In the genomic region with DNA sequence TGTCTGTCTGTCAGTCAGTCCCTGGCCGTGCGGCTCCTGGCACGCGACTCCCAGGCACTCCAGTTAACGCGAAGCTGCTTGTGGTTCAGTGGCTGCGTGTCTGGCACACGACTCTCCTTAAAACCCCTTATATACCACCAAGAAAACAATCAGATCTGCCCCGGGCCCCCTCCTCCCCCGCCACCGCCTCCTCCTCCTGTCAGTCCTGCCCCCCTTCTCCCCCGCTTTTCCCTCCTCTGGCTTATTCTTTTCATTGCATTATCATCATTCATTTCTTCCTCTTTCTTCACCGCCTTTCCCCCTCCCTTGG, we compare ENCODE assay signal across 10 cellular contexts. TPM values are rescaled to one million over a fixed set of nuclear protein-coding genes. Genes with fewer than 3 reads are reported as not detected.
DNase-seq lines count a peak whose midpoint lies in the region; ATAC-seq, FAIRE-seq and TF ChIP-seq lines count a peak whose summit lies in the region.
"Had no signal": no experiment of that assay in that cellular context is flagged by ENCODE, and none has a peak within 500 bp of the region (broad histone marks: within the 10 kb centered on the region; RNA-seq: fewer than 3 reads in every experiment).

A gene (minus strand): TSS at position 105 of the 310 bp plus-strand sequence. CDS start 705 bp downstream, outside the sequence.

- H3K9ac ChIP-seq in endothelial cell of umbilical vein (replicated peaks; ENCODE audit: extremely low read depth, insufficient read depth, low read length), result no peak within 1 kb of the TSS
- H3K9ac ChIP-seq in neuronal stem cell (ENCODE audit: low read depth, low read length, poor library complexity), result peak within 1 kb of the TSS; percentile 78

- peaks cover 51% of the 10 kb centered on the region for H3K4me1 ChIP-seq in CD4-positive, alpha-beta memory T cell (ENCODE audit: insufficient read depth, low read length)
- peaks cover 5% of the 10 kb centered on the region for H3K4me1 ChIP-seq in endothelial cell of umbilical vein (ENCODE audit: control insufficient read depth, extremely low read depth, insufficient read depth, low read length)
- H3K4me1 ChIP-seq in neuronal stem cell (ENCODE audit: control insufficient read depth in 2 of 2, insufficient read depth in 1 of 2, low read depth in 1 of 2, low read length in 2 of 2), result peaks cover 31 to 38% of the 10 kb centered on the region in 2 donors

- peak within 1 kb of the TSS; percentile 88 for H3K18ac ChIP-seq in neuronal stem cell (ENCODE audit: low read length)

- no peak within 1 kb of the TSS for H4K8ac ChIP-seq in neuronal stem cell (ENCODE audit: low read depth, low read length)

- CTCF ChIA-PET in CD4-positive, alpha-beta memory T cell (lab: Charles Lee; ENCODE audit: partially characterized antibody), result no interaction called here
- CTCF ChIA-PET in endothelial cell of umbilical vein (lab: Charles Lee), result interaction anchor here (1.0 to 1.2 kb wide), 3 partner anchors 8 to 416 kb away, joined by 3 to 4 read pairs (median 3); no protein-coding TSS in a partner anchor

- no peak within 1 kb of the TSS for H3K27ac ChIP-seq in CD4-positive, alpha-beta memory T cell (ENCODE audit: low read depth, low read length)
- no peak within 1 kb of the TSS for H3K27ac ChIP-seq in endothelial cell of umbilical vein (ENCODE audit: insufficient read depth, low read depth, low read length)
- no peak within 1 kb of the TSS for H3K27ac ChIP-seq in neuronal stem cell (replicated peaks; ENCODE audit: low read length)

- no peak within 1 kb of the TSS for H2BK120ac ChIP-seq in neuronal stem cell (ENCODE audit: low read depth, low read length)

- TF ChIP-seq POLR2A in endothelial cell of umbilical vein (IDR thresholded peaks at IDR 0.05; ENCODE audit: low read depth, low read length), result no peak

- peak; percentile 55 for FAIRE-seq in endothelial cell of umbilical vein (lab: Jason Lieb, UNC)

- intact Hi-C loops in CD4-positive, alpha-beta memory T cell (cut with micrococcal nuclease), result loop anchor here (2.0 kb wide), 1 partner anchor 283 kb away; no protein-coding TSS in a partner anchor
- intact Hi-C loops in endothelial cell of umbilical vein (cut with micrococcal nuclease), result loop anchor here (5.0 kb wide), 1 partner anchor 1894 kb away; a partner anchor contains a TSS

- no TSS peak for BruUV-seq in endothelial cell of umbilical vein (replicated peaks; lab: Mats Ljungman, UMichigan)

- POLR2A ChIA-PET in CD4-positive, alpha-beta memory T cell (lab: Charles Lee; ENCODE audit: partially characterized antibody), result interaction anchor here (1.5 kb wide), 1 partner anchor 230 kb away, joined by 9 read pairs; a partner anchor contains a TSS
- POLR2A ChIA-PET in endothelial cell of umbilical vein (lab: Charles Lee), result no interaction called here

- peak within 1 kb of the TSS; percentile 29 for H2BK5ac ChIP-seq in neuronal stem cell (ENCODE audit: low read length)

- H2AFZ ChIP-seq in endothelial cell of umbilical vein (ENCODE audit: low read depth, low read length) (peak within 1 kb of the TSS; percentile 54), neuronal stem cell (ENCODE audit: low read length) (peak within 1 kb of the TSS; percentile 91)

- H4K91ac ChIP-seq in neuronal stem cell (ENCODE audit: low read depth, low read length, poor library complexity), result no peak within 1 kb of the TSS

- WGBS in neuronal stem cell (ENCODE audit: extremely low coverage in 2 of 2, insufficient read length in 2 of 2, insufficient replicate concordance in 1 of 2), 2 donors, result no CpG with 5 or more reads among the region's 13 CpGs

- H2BK12ac ChIP-seq in neuronal stem cell (ENCODE audit: low read length), result no peak within 1 kb of the TSS

- H3K36me3 ChIP-seq in CD4-positive, alpha-beta memory T cell (ENCODE audit: insufficient read depth, low read length), result no peaks in the 10 kb centered on the region
- H3K36me3 ChIP-seq in endothelial cell of umbilical vein (ENCODE audit: control insufficient read depth in 2 of 2, extremely low read depth in 1 of 2, insufficient read depth in 2 of 2, low read length in 2 of 2) (no peaks in the 10 kb centered on the region), neuronal stem cell (replicated peaks in 1 of 2; ENCODE audit: control insufficient read depth in 2 of 2, insufficient read depth in 2 of 2, low read length in 2 of 2) (no peaks in the 10 kb centered on the region)

- peak in 1 of 5 donors; percentile 50 for DNase-seq in CD4-positive, alpha-beta memory T cell
- DNase-seq in NCI-H69 (lab: John Stamatoyannopoulos, UW) (peak; percentile 89), endothelial cell of umbilical vein (ENCODE audit: low read depth, low spot score) (no peak), neuronal stem cell (ENCODE audit: low spot score) (no peak), dedifferentiated amniotic fluid mesenchymal stem cell (ENCODE audit: extremely low spot score) (no peak)
- no peak for DNase-seq in activated effector memory CD4-positive, alpha-beta T cell treated with Interleukin-2 at 50 U/mL for 16 hours

- peaks cover 77 to 79% of the 10 kb centered on the region in 2 donors for H3K27me3 Mint-ChIP-seq in CD4-positive, alpha-beta memory T cell

- dilution Hi-C loops in endothelial cell of umbilical vein (cut with MboI; ENCODE audit: extremely low pct_ligation_motif_present, low sequenced_read_pairs), result no loop called here

- H3K4me3 Mint-ChIP-seq in CD4-positive, alpha-beta memory T cell, result peak within 1 kb of the TSS; percentile 87 to 98 (median 92)

- peak within 1 kb of the TSS; percentile 87 for H3K23ac ChIP-seq in neuronal stem cell (ENCODE audit: low read depth, low read length, poor library complexity)

- H3K9me3 ChIP-seq in CD4-positive, alpha-beta memory T cell (ENCODE audit: control insufficient read depth in 1 of 2, low read length in 2 of 2), result no peaks in the 10 kb centered on the region
- H3K9me3 ChIP-seq in endothelial cell of umbilical vein (replicated peaks; ENCODE audit: control insufficient read depth, insufficient read depth, low read length), result no peaks in the 10 kb centered on the region
- H3K9me3 ChIP-seq in neuronal stem cell (replicated peaks in 1 of 2; ENCODE audit: control insufficient read depth in 2 of 2, insufficient read depth in 1 of 2, low read depth in 1 of 2, low read length in 2 of 2), result peaks cover 0 to 9% of the 10 kb centered on the region in 2 donors

- peaks cover 2 to 3% of the 10 kb centered on the region in 2 donors for H3K36me3 Mint-ChIP-seq in CD4-positive, alpha-beta memory T cell

- peak within 1 kb of the TSS in 6 of 7 donors; percentile 6 to 87 (median 72) for H3K27ac Mint-ChIP-seq in CD4-positive, alpha-beta memory T cell

- H2BK15ac ChIP-seq in neuronal stem cell (ENCODE audit: low read length), result peak within 1 kb of the TSS; percentile 38

- no peaks in the 10 kb centered on the region for H3K79me2 ChIP-seq in endothelial cell of umbilical vein (ENCODE audit: control insufficient read depth, insufficient read depth, low read length)

- H2AK5ac ChIP-seq in neuronal stem cell (ENCODE audit: low read depth, low read length), result peak within 1 kb of the TSS; percentile 42

- peak within 1 kb of the TSS; percentile 53 for H3K4me2 ChIP-seq in endothelial cell of umbilical vein (ENCODE audit: insufficient read depth, low read length)
- H3K4me2 ChIP-seq in neuronal stem cell (ENCODE audit: insufficient read depth, low read length, poor library complexity, severe bottlenecking), result peak within 1 kb of the TSS; percentile 100

- ATAC-seq in GM21619 (IDR thresholded peaks at IDR 0.05; ENCODE audit: unreplicated experiment) (no peak), HG03571 (IDR thresholded peaks at IDR 0.05; ENCODE audit: unreplicated experiment) (no peak)

- TF ChIP-seq CTCF in endothelial cell of umbilical vein (IDR thresholded peaks at IDR 0.05; ENCODE audit: extremely low read depth in 1 of 2, insufficient read depth in 1 of 2, low read depth in 1 of 2, low read length in 2 of 2), result no peak

- H3K79me1 ChIP-seq in neuronal stem cell (ENCODE audit: low read depth, low read length), result no peaks in the 10 kb centered on the region

- H4K20me1 ChIP-seq in endothelial cell of umbilical vein (replicated peaks; ENCODE audit: control insufficient read depth, extremely low read depth, insufficient read depth, low read length), result peaks cover 3% of the 10 kb centered on the region

- peaks cover 33 to 81% (median 49%) of the 10 kb centered on the region in 4 donors for H3K4me1 Mint-ChIP-seq in CD4-positive, alpha-beta memory T cell

- no peak within 1 kb of the TSS for H3K4ac ChIP-seq in neuronal stem cell (ENCODE audit: low read length)

- H3K27me3 ChIP-seq in CD4-positive, alpha-beta memory T cell (ENCODE audit: insufficient read depth, low read length), result peaks cover 78% of the 10 kb centered on the region
- H3K27me3 ChIP-seq in endothelial cell of umbilical vein (ENCODE audit: control insufficient read depth in 2 of 2, insufficient read depth in 2 of 2, low read length in 2 of 2) (peaks cover 80 to 97% of the 10 kb centered on the region in 2 experiments), neuronal stem cell (ENCODE audit: control insufficient read depth in 3 of 3, insufficient read depth in 3 of 3, low read depth in 1 of 3, low read length in 3 of 3) (peaks cover 24 to 93% (median 78%) of the 10 kb centered on the region in 3 experiments)

- peaks cover 0 to 37% (median 19%) of the 10 kb centered on the region in 8 donors for H3K9me3 Mint-ChIP-seq in CD4-positive, alpha-beta memory T cell

- H3K14ac ChIP-seq in neuronal stem cell (ENCODE audit: low read length), result no peak within 1 kb of the TSS

- H3K9me1 ChIP-seq in endothelial cell of umbilical vein (replicated peaks; ENCODE audit: control insufficient read depth, extremely low read depth, insufficient read depth, low read length), result no peaks in the 10 kb centered on the region

- H3K4me3 ChIP-seq in CD4-positive, alpha-beta memory T cell (ENCODE audit: low read length in 2 of 2), result peak within 1 kb of the TSS in 1 of 2 donors; percentile 37
- H3K4me3 ChIP-seq in endothelial cell of umbilical vein (replicated peaks in 1 of 3; ENCODE audit: insufficient read depth in 1 of 3, low read depth in 1 of 3, low read length in 3 of 3) (peak within 1 kb of the TSS in 2 of 3 experiments; percentile 29 to 33), neuronal stem cell (ENCODE audit: low read length in 2 of 2) (peak within 1 kb of the TSS; percentile 51 to 78)

TF ChIP-seq in endothelial cell of umbilical vein, 7 proteins besides CTCF, POLR2A, EP300 and RAD21 (continues in another document):
- TF ChIP-seq JUN (IDR thresholded peaks at IDR 0.05; ENCODE audit: borderline replicate concordance, insufficient read depth, insufficient read length, low read depth), result no peak
- TF ChIP-seq EZH2 (IDR thresholded peaks at IDR 0.05; ENCODE audit: borderline replicate concordance, low read depth, low read length, severe bottlenecking), result no peak
- TF ChIP-seq POLR2AphosphoS5 (IDR thresholded peaks at IDR 0.05; ENCODE audit: insufficient read depth, low read depth, low read length), result no peak

RNA-seq across cellular contexts. Expression of the gene that starts here (rescaled TPM):
- total RNA-seq in CD4-positive, alpha-beta memory T cell, result not detected
- not detected for polyA plus RNA-seq in CD4-positive, alpha-beta memory T cell
- total RNA-seq in endothelial cell of umbilical vein, result not detected in 2 replicates
- not detected in 2 replicates for polyA plus RNA-seq in endothelial cell of umbilical vein
- polyA plus RNA-seq in endothelial cell of umbilical vein (2011; cell fraction: cytosol; rRNA removed), result not detected in 2 replicates
- not detected in 2 replicates for polyA plus RNA-seq in endothelial cell of umbilical vein (2011; cell fraction: nucleus; rRNA removed)
- polyA plus RNA-seq in endothelial cell of umbilical vein (2012), result not detected in 2 replicates
- polyA minus RNA-seq in endothelial cell of umbilical vein, result not detected in 2 replicates
- polyA minus RNA-seq in endothelial cell of umbilical vein (2011; cell fraction: cytosol; rRNA and poly(A)+ RNA removed), result not detected
- not detected in 2 replicates for polyA minus RNA-seq in endothelial cell of umbilical vein (2011; cell fraction: nucleus; rRNA and poly(A)+ RNA removed)
- 0.68 TPM for polyA plus RNA-seq in neuronal stem cell (2013, experiment 1 of 2)
- 0.66 TPM for polyA plus RNA-seq in neuronal stem cell (2013, experiment 2 of 2)
- total RNA-seq: lung microvascular endothelial cell; T-helper 2 cell treated with Interferon-gamma antibody and Interleukin-4, amounts not matched to agents 100 ng/mL and 5 ng/mL, for 36 hours had no signal
